1 cellular context compared by ENCODE assay signal in the genomic region with DNA sequence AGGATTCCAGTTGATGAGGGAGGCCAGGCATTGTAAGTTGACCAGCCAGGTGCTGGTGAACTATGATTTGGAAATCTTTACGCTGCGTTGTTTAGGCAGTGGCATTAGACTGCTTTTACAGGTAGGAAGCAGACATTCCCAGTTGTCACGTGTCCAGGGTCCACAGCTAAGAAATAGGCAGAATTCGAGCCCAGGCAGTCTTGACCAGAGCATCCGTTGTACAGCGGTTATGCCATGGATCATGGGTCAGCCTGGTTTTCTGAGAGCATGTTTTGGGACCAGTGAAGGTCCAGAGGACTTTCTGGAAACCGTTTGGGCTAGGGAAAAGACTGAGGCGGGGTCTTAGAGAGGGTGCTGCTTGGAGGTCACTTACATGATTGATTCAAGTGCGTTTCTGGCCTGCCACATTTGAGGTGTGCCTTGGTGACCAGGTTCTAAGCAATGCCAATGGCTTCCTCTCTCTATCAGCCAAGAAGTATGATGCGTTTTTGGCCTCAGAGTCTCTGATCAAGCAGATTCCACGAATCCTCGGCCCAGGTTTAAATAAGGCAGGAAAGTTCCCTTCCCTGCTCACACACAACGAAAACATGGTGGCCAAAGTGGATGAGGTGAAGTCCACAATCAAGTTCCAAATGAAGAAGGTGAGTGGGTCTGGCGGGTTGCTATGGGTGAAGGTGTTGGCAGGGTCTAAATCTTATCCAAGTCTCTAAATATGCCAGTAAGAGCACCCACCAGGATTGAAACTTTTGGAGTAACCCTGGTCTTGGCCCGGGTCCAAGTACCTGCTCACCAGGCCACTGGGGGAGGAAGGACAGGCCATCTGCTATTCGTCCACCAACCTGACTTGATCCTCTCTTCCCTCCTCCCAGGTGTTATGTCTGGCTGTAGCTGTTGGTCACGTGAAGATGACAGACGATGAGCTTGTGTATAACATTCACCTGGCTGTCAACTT.
TF ChIP-seq lines count a peak whose summit lies in the region.

No MANE protein-coding gene starts in this region.

TF ChIP-seq in GM23338, 12 proteins besides CTCF, POLR2A, EP300 and RAD21 (continued from another document):
- TF ChIP-seq, protein P1, sequence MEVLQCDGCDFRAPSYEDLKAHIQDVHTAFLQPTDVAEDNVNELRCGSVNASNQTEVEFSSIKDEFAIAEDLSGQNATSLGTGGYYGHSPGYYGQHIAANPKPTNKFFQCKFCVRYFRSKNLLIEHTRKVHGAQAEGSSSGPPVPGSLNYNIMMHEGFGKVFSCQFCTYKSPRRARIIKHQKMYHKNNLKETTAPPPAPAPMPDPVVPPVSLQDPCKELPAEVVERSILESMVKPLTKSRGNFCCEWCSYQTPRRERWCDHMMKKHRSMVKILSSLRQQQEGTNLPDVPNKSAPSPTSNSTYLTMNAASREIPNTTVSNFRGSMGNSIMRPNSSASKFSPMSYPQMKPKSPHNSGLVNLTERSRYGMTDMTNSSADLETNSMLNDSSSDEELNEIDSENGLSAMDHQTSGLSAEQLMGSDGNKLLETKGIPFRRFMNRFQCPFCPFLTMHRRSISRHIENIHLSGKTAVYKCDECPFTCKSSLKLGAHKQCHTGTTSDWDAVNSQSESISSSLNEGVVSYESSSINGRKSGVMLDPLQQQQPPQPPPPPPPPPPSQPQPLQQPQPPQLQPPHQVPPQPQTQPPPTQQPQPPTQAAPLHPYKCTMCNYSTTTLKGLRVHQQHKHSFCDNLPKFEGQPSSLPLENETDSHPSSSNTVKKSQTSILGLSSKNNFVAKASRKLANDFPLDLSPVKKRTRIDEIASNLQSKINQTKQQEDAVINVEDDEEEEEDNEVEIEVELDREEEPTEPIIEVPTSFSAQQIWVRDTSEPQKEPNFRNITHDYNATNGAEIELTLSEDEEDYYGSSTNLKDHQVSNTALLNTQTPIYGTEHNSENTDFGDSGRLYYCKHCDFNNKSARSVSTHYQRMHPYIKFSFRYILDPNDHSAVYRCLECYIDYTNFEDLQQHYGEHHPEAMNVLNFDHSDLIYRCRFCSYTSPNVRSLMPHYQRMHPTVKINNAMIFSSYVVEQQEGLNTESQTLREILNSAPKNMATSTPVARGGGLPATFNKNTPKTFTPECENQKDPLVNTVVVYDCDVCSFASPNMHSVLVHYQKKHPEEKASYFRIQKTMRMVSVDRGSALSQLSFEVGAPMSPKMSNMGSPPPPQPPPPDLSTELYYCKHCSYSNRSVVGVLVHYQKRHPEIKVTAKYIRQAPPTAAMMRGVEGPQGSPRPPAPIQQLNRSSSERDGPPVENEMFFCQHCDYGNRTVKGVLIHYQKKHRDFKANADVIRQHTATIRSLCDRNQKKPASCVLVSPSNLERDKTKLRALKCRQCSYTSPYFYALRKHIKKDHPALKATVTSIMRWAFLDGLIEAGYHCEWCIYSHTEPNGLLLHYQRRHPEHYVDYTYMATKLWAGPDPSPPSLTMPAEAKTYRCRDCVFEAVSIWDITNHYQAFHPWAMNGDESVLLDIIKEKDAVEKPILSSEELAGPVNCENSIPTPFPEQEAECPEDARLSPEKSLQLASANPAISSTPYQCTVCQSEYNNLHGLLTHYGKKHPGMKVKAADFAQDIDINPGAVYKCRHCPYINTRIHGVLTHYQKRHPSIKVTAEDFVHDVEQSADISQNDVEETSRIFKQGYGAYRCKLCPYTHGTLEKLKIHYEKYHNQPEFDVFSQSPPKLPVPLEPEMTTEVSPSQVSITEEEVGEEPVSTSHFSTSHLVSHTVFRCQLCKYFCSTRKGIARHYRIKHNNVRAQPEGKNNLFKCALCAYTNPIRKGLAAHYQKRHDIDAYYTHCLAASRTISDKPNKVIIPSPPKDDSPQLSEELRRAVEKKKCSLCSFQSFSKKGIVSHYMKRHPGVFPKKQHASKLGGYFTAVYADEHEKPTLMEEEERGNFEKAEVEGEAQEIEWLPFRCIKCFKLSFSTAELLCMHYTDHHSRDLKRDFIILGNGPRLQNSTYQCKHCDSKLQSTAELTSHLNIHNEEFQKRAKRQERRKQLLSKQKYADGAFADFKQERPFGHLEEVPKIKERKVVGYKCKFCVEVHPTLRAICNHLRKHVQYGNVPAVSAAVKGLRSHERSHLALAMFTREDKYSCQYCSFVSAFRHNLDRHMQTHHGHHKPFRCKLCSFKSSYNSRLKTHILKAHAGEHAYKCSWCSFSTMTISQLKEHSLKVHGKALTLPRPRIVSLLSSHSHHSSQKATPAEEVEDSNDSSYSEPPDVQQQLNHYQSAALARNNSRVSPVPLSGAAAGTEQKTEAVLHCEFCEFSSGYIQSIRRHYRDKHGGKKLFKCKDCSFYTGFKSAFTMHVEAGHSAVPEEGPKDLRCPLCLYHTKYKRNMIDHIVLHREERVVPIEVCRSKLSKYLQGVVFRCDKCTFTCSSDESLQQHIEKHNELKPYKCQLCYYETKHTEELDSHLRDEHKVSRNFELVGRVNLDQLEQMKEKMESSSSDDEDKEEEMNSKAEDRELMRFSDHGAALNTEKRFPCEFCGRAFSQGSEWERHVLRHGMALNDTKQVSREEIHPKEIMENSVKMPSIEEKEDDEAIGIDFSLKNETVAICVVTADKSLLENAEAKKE (CRISPR knock-in tag; IDR thresholded peaks at IDR 0.05), result no peak
- TF ChIP-seq EZH2phosphoT487 (IDR thresholded peaks at IDR 0.05; ENCODE audit: unreplicated experiment) (no peak), JUNB (IDR thresholded peaks at IDR 0.05; ENCODE audit: unreplicated experiment) (no peak), ZNF114 (CRISPR knock-in tag; IDR thresholded peaks at IDR 0.05) (no peak), EZH2 (IDR thresholded peaks at IDR 0.05; ENCODE audit: low read depth, unreplicated experiment) (no peak), NANOG (IDR thresholded peaks at IDR 0.05; ENCODE audit: borderline replicate concordance) (no peak), ZNF331 (CRISPR knock-in tag; IDR thresholded peaks at IDR 0.05; ENCODE audit: low read depth) (no peak), STAT1 (IDR thresholded peaks at IDR 0.05; ENCODE audit: unreplicated experiment) (no peak)
- TF ChIP-seq, protein P2, sequence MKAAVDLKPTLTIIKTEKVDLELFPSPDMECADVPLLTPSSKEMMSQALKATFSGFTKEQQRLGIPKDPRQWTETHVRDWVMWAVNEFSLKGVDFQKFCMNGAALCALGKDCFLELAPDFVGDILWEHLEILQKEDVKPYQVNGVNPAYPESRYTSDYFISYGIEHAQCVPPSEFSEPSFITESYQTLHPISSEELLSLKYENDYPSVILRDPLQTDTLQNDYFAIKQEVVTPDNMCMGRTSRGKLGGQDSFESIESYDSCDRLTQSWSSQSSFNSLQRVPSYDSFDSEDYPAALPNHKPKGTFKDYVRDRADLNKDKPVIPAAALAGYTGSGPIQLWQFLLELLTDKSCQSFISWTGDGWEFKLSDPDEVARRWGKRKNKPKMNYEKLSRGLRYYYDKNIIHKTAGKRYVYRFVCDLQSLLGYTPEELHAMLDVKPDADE (IDR thresholded peaks at IDR 0.05), result no peak
